In genomic region chr7:29588900-29589696, GRCh38 we compare ENCODE assay signal across 9 cellular contexts. TPM values are rescaled to one million over a fixed set of nuclear protein-coding genes. Genes with fewer than 3 reads are reported as not detected.
DNase-seq lines count a peak whose midpoint lies in the region; ATAC-seq and TF ChIP-seq lines count a peak whose summit lies in the region.
"Had no signal": no experiment of that assay in that cellular context is flagged by ENCODE, and none has a peak within 500 bp of the region (broad histone marks: within the 10 kb centered on the region; RNA-seq: fewer than 3 reads in every experiment).

No MANE protein-coding gene starts in this region.

- H3K36me3 ChIP-seq in hepatocyte (replicated peaks; ENCODE audit: insufficient read depth, low read depth) = no peaks in the 10 kb centered on the region
- H3K36me3 ChIP-seq: SJSA1 had no signal

- H3K4me3 Mint-ChIP-seq in activated naive CD8-positive, alpha-beta T cell treated with anti-CD3 and anti-CD28 coated beads for 36 hours = no peak overlapping the region
- H3K4me3 Mint-ChIP-seq in stimulated activated naive CD8-positive, alpha-beta T cell treated with anti-CD3 and anti-CD28 coated beads, Interleukin-15, amount 100 ng/mL, for 72 hours = peak overlapping the region; percentile 24 to 45

- H3K36me3 Mint-ChIP-seq in activated naive CD8-positive, alpha-beta T cell treated with anti-CD3 and anti-CD28 coated beads for 36 hours = no peaks in the 10 kb centered on the region

- no peak overlapping the region for H2AFZ ChIP-seq in hepatocyte

- TF ChIP-seq CTCF in AG04450 (IDR thresholded peaks at IDR 0.05; ENCODE audit: low read depth, low read length) (peak; percentile 92), hepatocyte (IDR thresholded peaks at IDR 0.05; ENCODE audit: poor library complexity) (peak; percentile 60)

- H3K27ac ChIP-seq in AG04450 (ENCODE audit: low read depth, low read length) (no peak overlapping the region), hepatocyte (no peak overlapping the region)
- H3K27ac ChIP-seq: SJSA1 had no signal

- WGBS in hepatocyte (ENCODE audit: low lambda C conversion rate, missing lambda C conversion rate) = 84% methylated on average over 8 of the region's 8 CpGs

- H3K9me3 ChIP-seq in AG04450 (ENCODE audit: control insufficient read depth, insufficient read depth, low read length) (no peaks in the 10 kb centered on the region), hepatocyte (ENCODE audit: low read depth) (no peaks in the 10 kb centered on the region)
- H3K9me3 ChIP-seq: SJSA1 had no signal

- CTCF ChIA-PET in AG04450 (lab: Charles Lee) (interaction anchor here (0.9 to 1.2 kb wide), 3 partner anchors 12 to 139 kb away, joined by 3 to 6 read pairs (median 5); no protein-coding TSS in a partner anchor), HEK293T (lab: Yijun Ruan, JAX) (interaction anchor here (0.6 to 1.0 kb wide), 3 partner anchors 12 to 207 kb away, joined by 3 to 5 read pairs (median 4); no protein-coding TSS in a partner anchor)

- H3K4me3 ChIP-seq in AG04450 (ENCODE audit: low read depth, low read length) (no peak overlapping the region), hepatocyte (no peak overlapping the region)
- H3K4me3 ChIP-seq: SJSA1 had no signal

- no peaks in the 10 kb centered on the region for H3K9me2 ChIP-seq in hepatocyte (replicated peaks; ENCODE audit: insufficient read depth)

- H3K4me2 ChIP-seq in hepatocyte = no peak overlapping the region

- H3K27me3 Mint-ChIP-seq in activated naive CD8-positive, alpha-beta T cell treated with anti-CD3 and anti-CD28 coated beads for 36 hours = peaks cover 5% of the 10 kb centered on the region
- no peaks in the 10 kb centered on the region for H3K27me3 Mint-ChIP-seq in stimulated activated naive CD8-positive, alpha-beta T cell treated with anti-CD3 and anti-CD28 coated beads, Interleukin-15, amount 100 ng/mL, for 72 hours

- ATAC-seq in stimulated activated naive CD8-positive, alpha-beta T cell treated with anti-CD3 and anti-CD28 coated beads, Interleukin-15, amount 100 ng/mL, for 72 hours = peak; percentile 60

- H3K27me3 ChIP-seq in AG04450 (ENCODE audit: control insufficient read depth, insufficient read depth, low read length) (no peaks in the 10 kb centered on the region), hepatocyte (no peaks in the 10 kb centered on the region)

- no peak overlapping the region for H3K27ac Mint-ChIP-seq in activated naive CD8-positive, alpha-beta T cell treated with anti-CD3 and anti-CD28 coated beads for 36 hours
- peak overlapping the region in 1 of 2 donors; percentile 28 for H3K27ac Mint-ChIP-seq in stimulated activated naive CD8-positive, alpha-beta T cell treated with anti-CD3 and anti-CD28 coated beads, Interleukin-15, amount 100 ng/mL, for 72 hours

- POLR2A ChIA-PET in AG04450 (lab: Yijun Ruan, JAX) (no interaction called here), HEK293T (lab: Yijun Ruan, JAX) (no interaction called here)

- peaks cover 4% of the 10 kb centered on the region for H3K4me1 ChIP-seq in hepatocyte (ENCODE audit: insufficient read depth)
- H3K4me1 ChIP-seq: SJSA1 had no signal

- DNase-seq in AG04450 (ENCODE audit: low read depth, low spot score) (peak; percentile 8), GM03348 (ENCODE audit: low spot score) (peak; percentile 48), HEK293T (ENCODE audit: extremely low spot score) (peak; percentile 71), MV-4-11 (lab: John Stamatoyannopoulos, UW) (peak; percentile 64), hepatocyte (ENCODE audit: low spot score) (peak; percentile 61), activated gamma-delta T cell (lab: John Stamatoyannopoulos, UW) (no peak)
- DNase-seq in activated naive CD8-positive, alpha-beta T cell treated with anti-CD3 and anti-CD28 coated beads for 36 hours = peak; percentile 28
- DNase-seq in stimulated activated naive CD8-positive, alpha-beta T cell treated with anti-CD3 and anti-CD28 coated beads, Interleukin-15, amount 100 ng/mL, for 72 hours = peak; percentile 25 to 37

- no peaks in the 10 kb centered on the region for H3K9me3 Mint-ChIP-seq in activated naive CD8-positive, alpha-beta T cell treated with anti-CD3 and anti-CD28 coated beads for 36 hours
- no peaks in the 10 kb centered on the region for H3K9me3 Mint-ChIP-seq in stimulated activated naive CD8-positive, alpha-beta T cell treated with anti-CD3 and anti-CD28 coated beads, Interleukin-15, amount 100 ng/mL, for 72 hours

- H3K79me2 ChIP-seq in hepatocyte = no peaks in the 10 kb centered on the region

- peaks cover 6% of the 10 kb centered on the region for H3K4me1 Mint-ChIP-seq in activated naive CD8-positive, alpha-beta T cell treated with anti-CD3 and anti-CD28 coated beads for 36 hours
- H3K4me1 Mint-ChIP-seq in stimulated activated naive CD8-positive, alpha-beta T cell treated with anti-CD3 and anti-CD28 coated beads, Interleukin-15, amount 100 ng/mL, for 72 hours = peaks cover 10% of the 10 kb centered on the region

- H4K20me1 ChIP-seq in hepatocyte (ENCODE audit: insufficient read depth, poor library complexity, severe bottlenecking) = no peaks in the 10 kb centered on the region

TF ChIP-seq in HEK293T, 16 proteins besides CTCF, POLR2A, EP300 and RAD21:
- TF ChIP-seq FOXM1 (IDR thresholded peaks at IDR 0.05; ENCODE audit: borderline replicate concordance) = no peak
- TF ChIP-seq TARDBP (IDR thresholded peaks at IDR 0.05) = no peak
- no peak for TF ChIP-seq ARNT (IDR thresholded peaks at IDR 0.05)
- no peak for TF ChIP-seq SP1 (IDR thresholded peaks at IDR 0.05)

RNA-seq across cellular contexts. Expression of gene PRR15, which starts 25.5 kb away (rescaled TPM):
- polyA plus RNA-seq in AG04450 (2011; rRNA removed) (not detected in 2 replicates), hepatocyte (30.2 and 42.0 TPM in 2 replicates)
- not detected in 2 replicates for polyA minus RNA-seq in AG04450 (2011; rRNA and poly(A)+ RNA removed)
- total RNA-seq in activated naive CD8-positive, alpha-beta T cell treated with anti-CD3 and anti-CD28 coated beads for 36 hours = not detected
- total RNA-seq in hepatocyte = 47.4 and 53.3 TPM in 2 replicates
- total RNA-seq: SJSA1 had no signal

Comparison
In these comparisons a context has a peak if more than half of its experiments do, and no peak if none do; other contexts are left out.
1. RNA of gene PRR15, which starts 25.5 kb away (total RNA-seq): 47.4 to 53.3 TPM in hepatocyte; not detected in activated naive CD8-positive, alpha-beta T cell treated with anti-CD3 and anti-CD28 coated beads for 36 hours; every median in the first group is over 10 times any median in the second.